ENCODE assay signal across 13 cellular contexts in genomic region chr12:52634266-52635056, GRCh38. TPM values are rescaled to one million over a fixed set of nuclear protein-coding genes. Genes with fewer than 3 reads are reported as not detected.
DNase-seq lines count a peak whose midpoint lies in the region; ATAC-seq and TF ChIP-seq lines count a peak whose summit lies in the region.
"Had no signal": no experiment of that assay in that cellular context is flagged by ENCODE, and none has a peak within 500 bp of the region (broad histone marks: within the 10 kb centered on the region; RNA-seq: fewer than 3 reads in every experiment).

No MANE protein-coding gene starts in this region.

- peaks cover 0 to 13% (median 0%) of the 10 kb centered on the region in 4 donors for H3K4me1 ChIP-seq in stomach

- WGBS in stomach, 5 donors = 35 to 54% (median 41%) methylated on average over 6 to 7 of the region's 7 CpGs

- ATAC-seq in left cardiac atrium (peak; percentile 93 to 96), GM18861 (IDR thresholded peaks at IDR 0.05; ENCODE audit: unreplicated experiment) (no peak)

- H3K27ac ChIP-seq in stomach (no peak overlapping the region), brain microvascular endothelial cell (no peak overlapping the region)
- H3K27ac ChIP-seq: thoracic aorta had no signal

- no peak for DNase-seq in activated CD4-positive, alpha-beta T cell treated with anti-CD3 and anti-CD28 coated beads, Interleukin-2, amount 10 ng/mL, durations not matched to agents 24 days and 14 days
- DNase-seq in activated CD4-positive, alpha-beta T cell treated with anti-CD3 and anti-CD28 coated beads, Interleukin-2, amount 50 U/mL, for 48 hours = no peak
- DNase-seq in NCI-H446 (lab: John Stamatoyannopoulos, UW) = peak; percentile 37 to 89
- DNase-seq in left cardiac atrium = peak; percentile 72
- DNase-seq in stomach = peak; percentile 73
- no peak for DNase-seq in brain microvascular endothelial cell
- DNase-seq in activated T-helper 2 cell treated with anti-CD3 and anti-CD28 coated beads, Interferon-gamma antibody, Interleukin-2, Interleukin-4, amounts not matched to agents 10 μg/mL and 5 μg/mL and 100 μg/mL, durations not matched to agents 14 hours and 24 hours and 36 hours (ENCODE audit: low spot score) = no peak
- DNase-seq: activated T-cell treated with anti-CD3 and anti-CD28 coated beads for 4 hours, cerebellar nuclear complex, NCI-H526 treated with DMSO at 0.1 percent for 48 hours had no signal

- no peak for TF ChIP-seq CTCF in stomach (IDR thresholded peaks at IDR 0.05)
- TF ChIP-seq CTCF in brain microvascular endothelial cell (IDR thresholded peaks at IDR 0.05; ENCODE audit: low read depth, low read length, missing control alignments) = no peak

- H3K27ac Mint-ChIP-seq in activated CD4-positive, alpha-beta T cell treated with anti-CD3 and anti-CD28 coated beads, Interleukin-2, amount 10 ng/mL, durations not matched to agents 24 days and 14 days = peak overlapping the region; percentile 60
- no peak overlapping the region for H3K27ac Mint-ChIP-seq in activated T-helper 2 cell treated with anti-CD3 and anti-CD28 coated beads, Interferon-gamma antibody, Interleukin-2, Interleukin-4, amounts not matched to agents 10 μg/mL and 5 μg/mL and 100 μg/mL, durations not matched to agents 14 hours and 24 hours and 36 hours

- H3K36me3 Mint-ChIP-seq in activated CD4-positive, alpha-beta T cell treated with anti-CD3 and anti-CD28 coated beads, Interleukin-2, amount 10 ng/mL, durations not matched to agents 24 days and 14 days (ENCODE audit: low read depth) = no peaks in the 10 kb centered on the region
- H3K36me3 Mint-ChIP-seq in activated T-helper 2 cell treated with anti-CD3 and anti-CD28 coated beads, Interferon-gamma antibody, Interleukin-2, Interleukin-4, amounts not matched to agents 10 μg/mL and 5 μg/mL and 100 μg/mL, durations not matched to agents 14 hours and 24 hours and 36 hours (ENCODE audit: low read depth) = no peaks in the 10 kb centered on the region

- intact Hi-C loops in activated CD4-positive, alpha-beta T cell treated with anti-CD3 and anti-CD28 coated beads, Interleukin-2, amount 10 ng/mL, durations not matched to agents 24 days and 14 days (cut with micrococcal nuclease) = no loop called here
- intact Hi-C loops in left cardiac atrium (cut with DNase I) = no loop called here
- intact Hi-C loops in stomach (cut with DNase I; ENCODE audit: low total_unique reads) = no loop called here
- intact Hi-C loops in activated T-helper 2 cell treated with anti-CD3 and anti-CD28 coated beads, Interferon-gamma antibody, Interleukin-2, Interleukin-4, amounts not matched to agents 10 μg/mL and 5 μg/mL and 100 μg/mL, durations not matched to agents 14 hours and 24 hours and 36 hours (cut with micrococcal nuclease) = no loop called here

- no peaks in the 10 kb centered on the region for H3K9me3 ChIP-seq in stomach
- H3K9me3 ChIP-seq: thoracic aorta had no signal

- peaks cover 32% of the 10 kb centered on the region for H3K4me1 Mint-ChIP-seq in activated CD4-positive, alpha-beta T cell treated with anti-CD3 and anti-CD28 coated beads, Interleukin-2, amount 10 ng/mL, durations not matched to agents 24 days and 14 days
- peaks cover 20% of the 10 kb centered on the region for H3K4me1 Mint-ChIP-seq in activated T-helper 2 cell treated with anti-CD3 and anti-CD28 coated beads, Interferon-gamma antibody, Interleukin-2, Interleukin-4, amounts not matched to agents 10 μg/mL and 5 μg/mL and 100 μg/mL, durations not matched to agents 14 hours and 24 hours and 36 hours (ENCODE audit: low read depth)

- H3K27me3 ChIP-seq in stomach = no peaks in the 10 kb centered on the region
- peaks cover 3% of the 10 kb centered on the region for H3K27me3 ChIP-seq in brain microvascular endothelial cell (replicated peaks)

- H3K4me3 ChIP-seq in stomach = no peak overlapping the region
- H3K4me3 ChIP-seq in brain microvascular endothelial cell (ENCODE audit: low read depth, low read length) = no peak overlapping the region
- H3K4me3 ChIP-seq: thoracic aorta had no signal

- peaks cover 2% of the 10 kb centered on the region for H3K9me3 Mint-ChIP-seq in activated CD4-positive, alpha-beta T cell treated with anti-CD3 and anti-CD28 coated beads, Interleukin-2, amount 10 ng/mL, durations not matched to agents 24 days and 14 days
- H3K9me3 Mint-ChIP-seq in activated T-helper 2 cell treated with anti-CD3 and anti-CD28 coated beads, Interferon-gamma antibody, Interleukin-2, Interleukin-4, amounts not matched to agents 10 μg/mL and 5 μg/mL and 100 μg/mL, durations not matched to agents 14 hours and 24 hours and 36 hours = no peaks in the 10 kb centered on the region

- peaks cover 12% of the 10 kb centered on the region for H3K27me3 Mint-ChIP-seq in activated CD4-positive, alpha-beta T cell treated with anti-CD3 and anti-CD28 coated beads, Interleukin-2, amount 10 ng/mL, durations not matched to agents 24 days and 14 days
- H3K27me3 Mint-ChIP-seq in activated T-helper 2 cell treated with anti-CD3 and anti-CD28 coated beads, Interferon-gamma antibody, Interleukin-2, Interleukin-4, amounts not matched to agents 10 μg/mL and 5 μg/mL and 100 μg/mL, durations not matched to agents 14 hours and 24 hours and 36 hours (ENCODE audit: low read depth) = peaks cover 8% of the 10 kb centered on the region

- TF ChIP-seq POLR2A in stomach (IDR thresholded peaks at IDR 0.05) = no peak

- H3K36me3 ChIP-seq in stomach (no peaks in the 10 kb centered on the region), brain microvascular endothelial cell (replicated peaks) (no peaks in the 10 kb centered on the region)
- H3K36me3 ChIP-seq: thoracic aorta had no signal

- in situ Hi-C loops in brain microvascular endothelial cell (cut with HindIII; ENCODE audit: low pct_ligation_motif_present, low sequenced_read_pairs) = loop anchor here (25.0 kb wide), 1 partner anchor 228 kb away; no protein-coding TSS in a partner anchor

- no peak for TF ChIP-seq EP300 in stomach (IDR thresholded peaks at IDR 0.05)

- H3K4me3 Mint-ChIP-seq in activated CD4-positive, alpha-beta T cell treated with anti-CD3 and anti-CD28 coated beads, Interleukin-2, amount 10 ng/mL, durations not matched to agents 24 days and 14 days = no peak overlapping the region
- H3K4me3 Mint-ChIP-seq in activated T-helper 2 cell treated with anti-CD3 and anti-CD28 coated beads, Interferon-gamma antibody, Interleukin-2, Interleukin-4, amounts not matched to agents 10 μg/mL and 5 μg/mL and 100 μg/mL, durations not matched to agents 14 hours and 24 hours and 36 hours (ENCODE audit: low read depth) = no peak overlapping the region

RNA-seq across cellular contexts. Expression of gene KRT73, which starts 16.1 kb away (rescaled TPM):
- total RNA-seq in activated CD4-positive, alpha-beta T cell treated with anti-CD3 and anti-CD28 coated beads, Interleukin-2, amount 10 ng/mL, durations not matched to agents 24 days and 14 days = 0.09 TPM in 1 of 2 replicates, not detected in the other
- total RNA-seq in left cardiac atrium = not detected
- total RNA-seq in stomach = not detected
- polyA plus RNA-seq in stomach = not detected
- total RNA-seq in activated T-helper 2 cell treated with anti-CD3 and anti-CD28 coated beads, Interferon-gamma antibody, Interleukin-2, Interleukin-4, amounts not matched to agents 10 μg/mL and 5 μg/mL and 100 μg/mL, durations not matched to agents 14 hours and 24 hours and 36 hours = not detected in 2 replicates
- total RNA-seq: glomerular endothelial cell, thoracic aorta had no signal

RNA-seq across cellular contexts. Expression of gene KRT2, which starts 17.6 kb away (rescaled TPM):
- total RNA-seq in activated CD4-positive, alpha-beta T cell treated with anti-CD3 and anti-CD28 coated beads, Interleukin-2, amount 10 ng/mL, durations not matched to agents 24 days and 14 days = not detected in 2 replicates
- total RNA-seq in left cardiac atrium (not detected), stomach (not detected)
- not detected for polyA plus RNA-seq in stomach
- not detected in 2 replicates for total RNA-seq in activated T-helper 2 cell treated with anti-CD3 and anti-CD28 coated beads, Interferon-gamma antibody, Interleukin-2, Interleukin-4, amounts not matched to agents 10 μg/mL and 5 μg/mL and 100 μg/mL, durations not matched to agents 14 hours and 24 hours and 36 hours
- total RNA-seq: glomerular endothelial cell had no signal

RNA-seq across cellular contexts. Expression of gene KRT72, which starts 33.2 kb away (rescaled TPM):
- 0.09 TPM in 1 of 2 replicates, not detected in the other for total RNA-seq in activated CD4-positive, alpha-beta T cell treated with anti-CD3 and anti-CD28 coated beads, Interleukin-2, amount 10 ng/mL, durations not matched to agents 24 days and 14 days
- total RNA-seq in left cardiac atrium = not detected
- total RNA-seq in stomach = not detected
- not detected for polyA plus RNA-seq in stomach
- total RNA-seq in activated T-helper 2 cell treated with anti-CD3 and anti-CD28 coated beads, Interferon-gamma antibody, Interleukin-2, Interleukin-4, amounts not matched to agents 10 μg/mL and 5 μg/mL and 100 μg/mL, durations not matched to agents 14 hours and 24 hours and 36 hours = not detected in 2 replicates
- total RNA-seq: glomerular endothelial cell, thoracic aorta had no signal

RNA-seq across cellular contexts. Expression of gene KRT1, which starts 45.7 kb away (rescaled TPM):
- total RNA-seq in activated CD4-positive, alpha-beta T cell treated with anti-CD3 and anti-CD28 coated beads, Interleukin-2, amount 10 ng/mL, durations not matched to agents 24 days and 14 days = not detected in 2 replicates
- under 1 TPM in 1 of 2 donors, not detected in 1; 0.18 TPM for total RNA-seq in left cardiac atrium
- 10 to 100 TPM in 1 of 5 donors, 1 to 10 TPM in 1, under 1 TPM in 1, not detected in 2; 0.37 to 27.8 (median 7.6) TPM for total RNA-seq in stomach
- polyA plus RNA-seq in stomach = not detected
- total RNA-seq in activated T-helper 2 cell treated with anti-CD3 and anti-CD28 coated beads, Interferon-gamma antibody, Interleukin-2, Interleukin-4, amounts not matched to agents 10 μg/mL and 5 μg/mL and 100 μg/mL, durations not matched to agents 14 hours and 24 hours and 36 hours = 3.0 and 3.4 TPM in 2 replicates
- total RNA-seq: glomerular endothelial cell had no signal

Comparison
In these comparisons a context has a peak if more than half of its experiments do, and no peak if none do; other contexts are left out.
1. DNase-seq: peak in NCI-H446 (2 of 2), left cardiac atrium (single experiment) and stomach (single experiment); none in activated CD4-positive, alpha-beta T cell treated with anti-CD3 and anti-CD28 coated beads, Interleukin-2, amount 10 ng/mL, durations not matched to agents 24 days and 14 days (single experiment), activated CD4-positive, alpha-beta T cell treated with anti-CD3 and anti-CD28 coated beads, Interleukin-2, amount 50 U/mL, for 48 hours (0 of 2), brain microvascular endothelial cell (single experiment) and activated T-helper 2 cell treated with anti-CD3 and anti-CD28 coated beads, Interferon-gamma antibody, Interleukin-2, Interleukin-4, amounts not matched to agents 10 μg/mL and 5 μg/mL and 100 μg/mL, durations not matched to agents 14 hours and 24 hours and 36 hours (single experiment).